ENCODE assay signal across 6 cellular contexts in genomic region chr5:150206780-150207115, GRCh38. TPM values are rescaled to one million over a fixed set of nuclear protein-coding genes. Genes with fewer than 3 reads are reported as not detected.
"Had no signal": no experiment of that assay in that cellular context is flagged by ENCODE, and none has a peak within 500 bp of the region (broad histone marks: within the 10 kb centered on the region; RNA-seq: fewer than 3 reads in every experiment).

No MANE protein-coding gene starts in this region.

- H3K27ac ChIP-seq: GM23248, KMS-11 had no signal

- H2AFZ ChIP-seq: GM23248 had no signal

- H3K9ac ChIP-seq: GM23248, KMS-11 had no signal

- DNase-seq: GM23248, GOT3 had no signal

- H3K4me3 ChIP-seq: GM23248, HAP-1 had no signal

- H3K36me3 Mint-ChIP-seq: IgD-negative memory B cell had no signal

- H3K27ac Mint-ChIP-seq: HFFc6 had no signal

- H3K36me3 ChIP-seq: HAP-1 had no signal

- H3K9me3 ChIP-seq: HAP-1 had no signal

- H3K4me2 ChIP-seq: KMS-11 had no signal

- H3K9me3 Mint-ChIP-seq: HFFc6, IgD-negative memory B cell had no signal

- H3K4me3 Mint-ChIP-seq: HFFc6, IgD-negative memory B cell had no signal

RNA-seq across cellular contexts. Expression of gene SLC6A7, which starts 16.9 kb away (rescaled TPM):
- total RNA-seq: GM23248, HFFc6 had no signal
- polyA plus RNA-seq: GM23248, IgD-negative memory B cell had no signal

RNA-seq across cellular contexts. Expression of gene CDX1, which starts 40.2 kb away (rescaled TPM):
- total RNA-seq: GM23248 had no signal
- polyA plus RNA-seq: GM23248, IgD-negative memory B cell had no signal
